In the genomic region with DNA sequence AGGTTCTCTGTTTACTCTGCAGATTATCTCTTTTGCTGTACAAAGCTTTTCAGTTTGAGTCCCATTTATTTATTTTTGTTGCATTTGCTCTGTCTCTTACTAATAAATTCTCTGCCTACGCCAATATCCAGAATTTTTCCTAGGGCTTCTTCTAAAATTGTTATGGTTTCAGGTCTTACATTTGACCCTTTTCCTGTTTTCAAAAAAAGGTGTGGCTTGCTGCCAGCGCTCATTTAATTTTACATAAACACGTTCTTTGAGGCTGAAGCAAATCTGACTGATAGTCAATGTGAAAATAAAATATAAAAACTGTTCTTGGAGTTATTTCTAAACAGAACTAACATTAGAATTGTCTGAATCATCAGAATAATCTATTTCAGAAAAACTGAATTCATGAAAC, we compare ENCODE assay signal across 28 cellular contexts.
"Had no signal": no experiment of that assay in that cellular context is flagged by ENCODE, and none has a peak within 500 bp of the region (broad histone marks: within the 10 kb centered on the region; RNA-seq: fewer than 3 reads in every experiment).

No MANE protein-coding gene starts in this region.

- DNase-seq: activated CD4-positive, alpha-beta memory T cell treated with anti-CD3 and anti-CD28 coated beads, Interleukin-2, amount 10 ng/mL, durations not matched to agents 7 days and 5 days; activated CD4-positive, alpha-beta T cell treated with anti-CD3 and anti-CD28 coated beads for 1 hour; activated CD4-positive, alpha-beta T cell treated with anti-CD3 and anti-CD28 coated beads for 48 hours; activated CD4-positive, CD25-positive, alpha-beta regulatory T cell; activated CD8-positive, alpha-beta memory T cell treated with anti-CD3 and anti-CD28 coated beads for 24 hours; activated CD8-positive, alpha-beta memory T cell treated with anti-CD3 and anti-CD28 coated beads, Interleukin-2, amount 10 ng/mL, durations not matched to agents 7 days and 5 days; activated CD8-positive, alpha-beta memory T cell treated with anti-CD3 and anti-CD28 coated beads, Interleukin-2, amount 50 U/mL, for 48 hours; activated effector memory CD4-positive, alpha-beta T cell treated with Interleukin-2 at 50 U/mL for 16 hours; activated naive CD4-positive, alpha-beta T cell treated with anti-CD3 and anti-CD28 coated beads, Interleukin-2, amount 10 ng/mL, durations not matched to agents 7 days and 5 days; activated naive CD8-positive, alpha-beta T cell treated with anti-CD3 and anti-CD28 coated beads, Interleukin-2, amount 50 U/mL, for 24 hours; activated T-cell treated with anti-CD3 and anti-CD28 coated beads, Interleukin-2, amount 50 U/mL, for 48 hours; anterior cingulate cortex; brain microvascular endothelial cell; central memory CD4-positive, alpha-beta T cell; Karpas-422; KBM-7; NCI-H1105; NCI-H1417 treated with DMSO at 0.1 percent for 48 hours; NCI-H187 treated with DMSO at 0.1 percent for 48 hours; NCI-H2081; NCI-H345; NCI-H510A; NCI-H748 treated with DMSO at 0.1 percent for 48 hours; NK-92 treated with Interleukin-12 subunit alpha and Interleukin-12 subunit beta, amount 100 ng/mL, for 24 hours; SHP77; SJCRH30; T1000; WERI-Rb-1 had no signal

- ATAC-seq: activated CD8-positive, alpha-beta memory T cell treated with anti-CD3 and anti-CD28 coated beads, Interleukin-2, amount 10 ng/mL, durations not matched to agents 7 days and 5 days; activated naive CD8-positive, alpha-beta T cell treated with anti-CD3 and anti-CD28 coated beads, Interleukin-2, amount 50 U/mL, for 24 hours had no signal
